1 cellular context compared by ENCODE assay signal in the genomic region with DNA sequence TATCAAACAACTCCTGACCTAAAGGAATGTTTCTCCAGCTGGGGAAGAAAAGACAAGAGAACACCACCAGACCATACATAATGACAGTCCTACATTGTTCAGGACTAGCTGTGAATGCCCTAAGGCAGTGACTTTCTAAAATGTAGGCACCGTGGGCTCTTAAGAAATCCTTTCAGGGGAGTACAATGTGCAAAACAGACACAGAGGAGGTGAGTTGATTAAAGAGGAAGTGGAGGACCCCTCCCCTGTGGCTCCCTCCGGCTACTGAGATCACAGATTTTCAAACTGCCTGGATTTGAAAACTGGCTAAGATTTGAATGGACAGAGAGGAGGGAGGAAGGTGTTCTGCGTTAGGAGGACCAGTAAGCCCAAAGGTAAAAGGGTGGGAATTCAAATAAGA.
TF ChIP-seq lines count a peak whose summit lies in the region.

No MANE protein-coding gene starts in this region.

TF ChIP-seq in GM23338, 12 proteins besides CTCF, POLR2A, EP300 and RAD21:
- no peak for TF ChIP-seq ZNF462 (CRISPR knock-in tag; IDR thresholded peaks at IDR 0.05)
